Comparison of ENCODE assay signal across 11 cellular contexts in genomic region chr2:38409136-38409903, GRCh38. TPM values are rescaled to one million over a fixed set of nuclear protein-coding genes. Genes with fewer than 3 reads are reported as not detected.
DNase-seq lines count a peak whose midpoint lies in the region; ATAC-seq and TF ChIP-seq lines count a peak whose summit lies in the region.
"Had no signal": no experiment of that assay in that cellular context is flagged by ENCODE, and none has a peak within 500 bp of the region (broad histone marks: within the 10 kb centered on the region; RNA-seq: fewer than 3 reads in every experiment).

No MANE protein-coding gene starts in this region.

- H3K9me2 ChIP-seq in OCI-LY1 (ENCODE audit: low read depth, low read length), result no peaks in the 10 kb centered on the region

- H3K4me1 ChIP-seq in OCI-LY1 (ENCODE audit: insufficient read depth, low read length, severe bottlenecking), result peaks cover 39% of the 10 kb centered on the region
- H3K4me1 ChIP-seq in right lobe of liver, result peaks cover 0 to 59% (median 18%) of the 10 kb centered on the region in 4 donors
- peaks cover 34% of the 10 kb centered on the region for H3K4me1 ChIP-seq in vagina

- TF ChIP-seq CTCF in GM10266 (IDR thresholded peaks at IDR 0.05; ENCODE audit: control insufficient read depth, insufficient read depth, low read depth, missing control alignments) (no peak), OCI-LY1 (IDR thresholded peaks at IDR 0.05; ENCODE audit: low read length) (no peak), right lobe of liver (IDR thresholded peaks at IDR 0.05) (no peak), HFFc6 (IDR thresholded peaks at IDR 0.05) (no peak), vagina (IDR thresholded peaks at IDR 0.05) (no peak)

- H3K9me3 Mint-ChIP-seq in HFFc6, result peaks cover 28% of the 10 kb centered on the region

- no peaks in the 10 kb centered on the region for H3K4me1 Mint-ChIP-seq in HFFc6 (ENCODE audit: low read depth)

- no peaks in the 10 kb centered on the region for H3K27me3 ChIP-seq in OCI-LY1 (ENCODE audit: insufficient read depth, low read length)
- no peaks in the 10 kb centered on the region for H3K27me3 ChIP-seq in right lobe of liver
- no peaks in the 10 kb centered on the region for H3K27me3 ChIP-seq in vagina

- H3K36me3 Mint-ChIP-seq in HFFc6 (ENCODE audit: low read depth), result peaks cover 10% of the 10 kb centered on the region

- intact Hi-C loops in right lobe of liver (cut with DNase I) (no loop called here), vagina (cut with DNase I) (no loop called here)

- 10% methylated on average over 2 of the region's 2 CpGs for WGBS in right lobe of liver (ENCODE audit: insufficient coverage, low coverage, low lambda C conversion rate, missing lambda C conversion rate)

- ATAC-seq in GM21717 (IDR thresholded peaks at IDR 0.05; ENCODE audit: unreplicated experiment), result peak; percentile 83
- peak; percentile 28 to 57 (median 46) for ATAC-seq in right lobe of liver
- ATAC-seq in HG03045 (IDR thresholded peaks at IDR 0.05; ENCODE audit: unreplicated experiment), result no peak

- H3K4me3 ChIP-seq in OCI-LY1 (ENCODE audit: low read depth, low read length, poor library complexity, severe bottlenecking) (peak overlapping the region; percentile 44), right lobe of liver (no peak overlapping the region), vagina (no peak overlapping the region)

- no peak overlapping the region for H3K4me3 Mint-ChIP-seq in HFFc6
- H3K4me3 Mint-ChIP-seq: activated T-cell treated with anti-CD3 and anti-CD28 coated beads, Interleukin-2, amount 50 U/mL, for 24 hours had no signal

- H3K27ac Mint-ChIP-seq in HFFc6, result no peak overlapping the region
- H3K27ac Mint-ChIP-seq: activated T-cell treated with anti-CD3 and anti-CD28 coated beads, Interleukin-2, amount 50 U/mL, for 24 hours had no signal

- H3F3A ChIP-seq in OCI-LY1 (ENCODE audit: insufficient read depth, low read length), result peaks cover 10% of the 10 kb centered on the region

- peaks cover 35% of the 10 kb centered on the region for H3K27me3 Mint-ChIP-seq in HFFc6 (ENCODE audit: insufficient read depth)
- H3K27me3 Mint-ChIP-seq: activated T-cell treated with anti-CD3 and anti-CD28 coated beads, Interleukin-2, amount 50 U/mL, for 24 hours had no signal

- TF ChIP-seq POLR2A in right lobe of liver (IDR thresholded peaks at IDR 0.05) (no peak), vagina (IDR thresholded peaks at IDR 0.05) (no peak)

- peaks cover 7% of the 10 kb centered on the region for H3K9me3 ChIP-seq in OCI-LY1 (ENCODE audit: low read length)
- no peaks in the 10 kb centered on the region for H3K9me3 ChIP-seq in right lobe of liver
- H3K9me3 ChIP-seq in vagina, result peaks cover 6% of the 10 kb centered on the region

- H3K4me2 ChIP-seq in OCI-LY1 (ENCODE audit: low read length), result peak overlapping the region; percentile 71

- H3K36me3 ChIP-seq in OCI-LY1 (ENCODE audit: insufficient read depth, low read length) (no peaks in the 10 kb centered on the region; the same call in 1 of the 2 replicates), right lobe of liver (no peaks in the 10 kb centered on the region), vagina (no peaks in the 10 kb centered on the region)

- H3K79me2 ChIP-seq in OCI-LY1 (ENCODE audit: insufficient read depth, low read length), result no peaks in the 10 kb centered on the region

- DNase-seq in GM10266 (ENCODE audit: extremely low spot score) (peak; percentile 51), right lobe of liver (peak in 2 of 3 donors; percentile 59 to 69), HFFc6 (no peak), vagina (ENCODE audit: extremely low spot score in 2 of 2) (no peak)
- DNase-seq in activated effector memory CD4-positive, alpha-beta T cell treated with anti-CD3 and anti-CD28 coated beads, Interleukin-2, amount 50 U/mL, for 16 hours, result no peak
- DNase-seq: activated T-cell treated with anti-CD3 and anti-CD28 coated beads, Interleukin-2, amount 50 U/mL, for 24 hours; DMS79; NCI-H1092 had no signal

- no peak overlapping the region for H2AFZ ChIP-seq in OCI-LY1 (ENCODE audit: low read length)

- H4K20me1 ChIP-seq in OCI-LY1 (ENCODE audit: insufficient read depth, low read length), result no peaks in the 10 kb centered on the region

- H3K9ac ChIP-seq in OCI-LY1 (ENCODE audit: low read length), result peak overlapping the region; percentile 72

- H3K27ac ChIP-seq in OCI-LY1 (ENCODE audit: low read depth, low read length, poor library complexity, severe bottlenecking), result peak overlapping the region; percentile 99
- peak overlapping the region in 2 of 3 donors; percentile 30 to 85 for H3K27ac ChIP-seq in right lobe of liver
- H3K27ac ChIP-seq in vagina, result no peak overlapping the region

RNA-seq across cellular contexts. Expression of gene ATL2, which starts 32.2 kb away (rescaled TPM):
- total RNA-seq in right lobe of liver, result 10 to 100 TPM; 39.1 to 57.5 (median 46.3) TPM
- 10 to 100 TPM; 21.4 to 28.7 (median 24.4) TPM for total RNA-seq in HFFc6 (2021; fragmentation: NEBNext Ultra II Directional; extraction: Animal tissue kit (Norgen Biotek cat#: 25700))
- 156 TPM for total RNA-seq in vagina

Comparison
In these comparisons a context has a peak if more than half of its experiments do, and no peak if none do; other contexts are left out.
1. DNase-seq: peak in GM10266 (single experiment) and right lobe of liver (2 of 3); none in HFFc6 (single experiment), activated effector memory CD4-positive, alpha-beta T cell treated with anti-CD3 and anti-CD28 coated beads, Interleukin-2, amount 50 U/mL, for 16 hours (single experiment) and vagina (0 of 2).